ENCODE assay signal across 1 cellular context in the genomic region with DNA sequence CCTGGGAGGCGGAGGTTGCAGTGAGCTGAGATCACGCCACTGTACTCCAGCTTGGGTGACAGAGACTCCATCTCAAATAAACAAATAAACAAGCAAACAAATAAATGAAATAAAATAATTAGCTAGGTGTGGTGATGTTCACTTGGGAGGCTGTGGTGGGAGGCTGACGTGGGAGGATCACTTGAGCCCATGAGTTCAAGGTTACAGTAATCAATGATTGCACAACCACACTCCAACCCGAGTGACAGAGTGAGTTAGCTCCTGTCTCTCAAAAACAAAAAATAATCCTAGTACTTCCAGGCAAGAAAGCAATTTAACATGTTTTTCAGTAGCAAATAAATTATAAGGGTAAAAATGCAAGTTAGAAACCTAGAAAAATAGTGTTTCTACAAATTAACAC.
TF ChIP-seq lines count a peak whose summit lies in the region.

No MANE protein-coding gene starts in this region.

TF ChIP-seq in HepG2, 621 proteins besides CTCF, POLR2A, EP300 and RAD21 (continued from another document and continues in another):
- TF ChIP-seq RXRB (CRISPR knock-in tag; IDR thresholded peaks at IDR 0.05; ENCODE audit: borderline replicate concordance) (peak; percentile 33; the same call in 1 of the 2 replicates), ZNF224 (CRISPR knock-in tag; IDR thresholded peaks at IDR 0.05) (no peak), NAIF1 (CRISPR knock-in tag; IDR thresholded peaks at IDR 0.05; ENCODE audit: borderline replicate concordance) (no peak), REPIN1 (CRISPR knock-in tag; IDR thresholded peaks at IDR 0.05; ENCODE audit: borderline replicate concordance, low read depth) (no peak), SOX13 (IDR thresholded peaks at IDR 0.05) (no peak), SOX13 (CRISPR knock-in tag; conservative IDR thresholded peaks at IDR 0.05 in 1 of 2, IDR thresholded peaks at IDR 0.05 in 1 of 2) (0 out of 4 replicates have a peak, but pooled peaks of 1 of the 2 experiments have one; percentile 6), EHMT2 (IDR thresholded peaks at IDR 0.05; ENCODE audit: borderline replicate concordance, low read depth, low read length) (no peak), BORCS8-MEF2B (CRISPR knock-in tag; IDR thresholded peaks at IDR 0.05) (no peak), THAP8 (CRISPR knock-in tag; IDR thresholded peaks at IDR 0.05; ENCODE audit: borderline replicate concordance) (no peak), ARNTL (CRISPR knock-in tag; IDR thresholded peaks at IDR 0.05) (no peak), ZSCAN25 (CRISPR knock-in tag; IDR thresholded peaks at IDR 0.05) (no peak), RARG (CRISPR knock-in tag; IDR thresholded peaks at IDR 0.05; ENCODE audit: low read depth) (no peak), RFX1 (IDR thresholded peaks at IDR 0.05) (no peak), ZNF737 (CRISPR knock-in tag; IDR thresholded peaks at IDR 0.05; ENCODE audit: borderline replicate concordance) (no peak), ZSCAN5A (CRISPR knock-in tag; IDR thresholded peaks at IDR 0.05; ENCODE audit: borderline replicate concordance) (no peak), FOXP1 (IDR thresholded peaks at IDR 0.05) (no peak), FOXP1 (CRISPR knock-in tag; IDR thresholded peaks at IDR 0.05) (peak; percentile 26; the same call in 1 of the 2 replicates), ZNF672 (CRISPR knock-in tag; IDR thresholded peaks at IDR 0.05) (no peak), PRDM15 (CRISPR knock-in tag; IDR thresholded peaks at IDR 0.05) (no peak), ZNF782 (CRISPR knock-in tag; IDR thresholded peaks at IDR 0.05; ENCODE audit: borderline replicate concordance) (no peak), JUNB (CRISPR knock-in tag; IDR thresholded peaks at IDR 0.05; ENCODE audit: borderline replicate concordance) (no peak), ZFP37 (CRISPR knock-in tag; IDR thresholded peaks at IDR 0.05; ENCODE audit: borderline replicate concordance) (no peak), ZNF280B (CRISPR knock-in tag; IDR thresholded peaks at IDR 0.05; ENCODE audit: borderline replicate concordance) (no peak), ZNF629 (CRISPR knock-in tag; conservative IDR thresholded peaks at IDR 0.05) (no peak), ZBTB46 (CRISPR knock-in tag; IDR thresholded peaks at IDR 0.05; ENCODE audit: borderline replicate concordance) (no peak), ZNF264 (CRISPR knock-in tag; IDR thresholded peaks at IDR 0.05) (no peak), PAXIP1 (CRISPR knock-in tag; conservative IDR thresholded peaks at IDR 0.05) (peak; percentile 43; the same call in 1 of the 2 replicates), KLF9 (CRISPR knock-in tag; IDR thresholded peaks at IDR 0.05; ENCODE audit: low read depth) (no peak), GZF1 (CRISPR knock-in tag; IDR thresholded peaks at IDR 0.05) (no peak), NFATC3 (CRISPR knock-in tag; IDR thresholded peaks at IDR 0.05) (no peak), HNF4A (CRISPR knock-in tag; IDR thresholded peaks at IDR 0.05) (peak; percentile 73), CEBPG (CRISPR knock-in tag; IDR thresholded peaks at IDR 0.05) (peak; percentile 91), ATF6 (CRISPR knock-in tag; conservative IDR thresholded peaks at IDR 0.05) (no peak), RXRA (CRISPR knock-in tag; IDR thresholded peaks at IDR 0.05) (no peak; the same call in 1 of the 2 replicates)
- TF ChIP-seq, protein P1, sequence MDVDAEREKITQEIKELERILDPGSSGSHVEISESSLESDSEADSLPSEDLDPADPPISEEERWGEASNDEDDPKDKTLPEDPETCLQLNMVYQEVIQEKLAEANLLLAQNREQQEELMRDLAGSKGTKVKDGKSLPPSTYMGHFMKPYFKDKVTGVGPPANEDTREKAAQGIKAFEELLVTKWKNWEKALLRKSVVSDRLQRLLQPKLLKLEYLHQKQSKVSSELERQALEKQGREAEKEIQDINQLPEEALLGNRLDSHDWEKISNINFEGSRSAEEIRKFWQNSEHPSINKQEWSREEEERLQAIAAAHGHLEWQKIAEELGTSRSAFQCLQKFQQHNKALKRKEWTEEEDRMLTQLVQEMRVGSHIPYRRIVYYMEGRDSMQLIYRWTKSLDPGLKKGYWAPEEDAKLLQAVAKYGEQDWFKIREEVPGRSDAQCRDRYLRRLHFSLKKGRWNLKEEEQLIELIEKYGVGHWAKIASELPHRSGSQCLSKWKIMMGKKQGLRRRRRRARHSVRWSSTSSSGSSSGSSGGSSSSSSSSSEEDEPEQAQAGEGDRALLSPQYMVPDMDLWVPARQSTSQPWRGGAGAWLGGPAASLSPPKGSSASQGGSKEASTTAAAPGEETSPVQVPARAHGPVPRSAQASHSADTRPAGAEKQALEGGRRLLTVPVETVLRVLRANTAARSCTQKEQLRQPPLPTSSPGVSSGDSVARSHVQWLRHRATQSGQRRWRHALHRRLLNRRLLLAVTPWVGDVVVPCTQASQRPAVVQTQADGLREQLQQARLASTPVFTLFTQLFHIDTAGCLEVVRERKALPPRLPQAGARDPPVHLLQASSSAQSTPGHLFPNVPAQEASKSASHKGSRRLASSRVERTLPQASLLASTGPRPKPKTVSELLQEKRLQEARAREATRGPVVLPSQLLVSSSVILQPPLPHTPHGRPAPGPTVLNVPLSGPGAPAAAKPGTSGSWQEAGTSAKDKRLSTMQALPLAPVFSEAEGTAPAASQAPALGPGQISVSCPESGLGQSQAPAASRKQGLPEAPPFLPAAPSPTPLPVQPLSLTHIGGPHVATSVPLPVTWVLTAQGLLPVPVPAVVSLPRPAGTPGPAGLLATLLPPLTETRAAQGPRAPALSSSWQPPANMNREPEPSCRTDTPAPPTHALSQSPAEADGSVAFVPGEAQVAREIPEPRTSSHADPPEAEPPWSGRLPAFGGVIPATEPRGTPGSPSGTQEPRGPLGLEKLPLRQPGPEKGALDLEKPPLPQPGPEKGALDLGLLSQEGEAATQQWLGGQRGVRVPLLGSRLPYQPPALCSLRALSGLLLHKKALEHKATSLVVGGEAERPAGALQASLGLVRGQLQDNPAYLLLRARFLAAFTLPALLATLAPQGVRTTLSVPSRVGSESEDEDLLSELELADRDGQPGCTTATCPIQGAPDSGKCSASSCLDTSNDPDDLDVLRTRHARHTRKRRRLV (CRISPR knock-in tag; IDR thresholded peaks at IDR 0.05), result no peak
- TF ChIP-seq, protein P2, sequence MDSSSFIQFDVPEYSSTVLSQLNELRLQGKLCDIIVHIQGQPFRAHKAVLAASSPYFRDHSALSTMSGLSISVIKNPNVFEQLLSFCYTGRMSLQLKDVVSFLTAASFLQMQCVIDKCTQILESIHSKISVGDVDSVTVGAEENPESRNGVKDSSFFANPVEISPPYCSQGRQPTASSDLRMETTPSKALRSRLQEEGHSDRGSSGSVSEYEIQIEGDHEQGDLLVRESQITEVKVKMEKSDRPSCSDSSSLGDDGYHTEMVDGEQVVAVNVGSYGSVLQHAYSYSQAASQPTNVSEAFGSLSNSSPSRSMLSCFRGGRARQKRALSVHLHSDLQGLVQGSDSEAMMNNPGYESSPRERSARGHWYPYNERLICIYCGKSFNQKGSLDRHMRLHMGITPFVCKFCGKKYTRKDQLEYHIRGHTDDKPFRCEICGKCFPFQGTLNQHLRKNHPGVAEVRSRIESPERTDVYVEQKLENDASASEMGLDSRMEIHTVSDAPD (CRISPR knock-in tag; IDR thresholded peaks at IDR 0.05), result no peak
